ENCODE assay signal across 23 cellular contexts in the genomic region with DNA sequence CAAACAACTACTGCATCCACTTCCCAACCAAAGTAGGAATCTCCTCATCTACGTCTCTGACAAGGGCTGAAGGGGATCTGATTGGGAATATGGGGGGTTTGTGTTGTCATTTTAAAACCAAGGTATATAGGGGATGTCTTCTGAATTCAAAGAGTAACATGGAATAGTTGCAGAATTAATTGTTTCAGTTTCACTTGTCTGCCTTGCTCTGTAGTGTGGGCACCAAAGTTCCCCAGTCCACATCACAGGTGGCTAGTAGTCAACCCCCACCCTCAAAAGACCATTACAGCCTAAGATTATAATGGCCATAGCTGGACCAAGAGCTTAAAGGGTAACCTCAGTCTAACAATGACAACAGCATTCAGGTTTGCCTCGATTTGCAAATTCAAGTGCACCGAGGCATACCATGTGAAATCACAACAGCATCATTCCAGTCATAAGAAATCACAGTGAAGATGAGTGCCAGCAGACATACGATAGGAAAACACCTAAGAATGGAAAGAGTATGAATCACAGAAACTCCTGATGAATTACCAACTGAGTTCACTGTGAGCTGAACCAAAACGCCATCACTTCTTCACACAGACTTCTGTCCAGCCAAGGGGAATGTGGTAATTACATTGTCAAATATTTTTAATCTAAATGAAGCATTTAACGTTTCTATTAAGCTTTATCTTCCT. TPM values are rescaled to one million over a fixed set of nuclear protein-coding genes. Genes with fewer than 3 reads are reported as not detected.
DNase-seq lines count a peak whose midpoint lies in the region; FAIRE-seq and TF ChIP-seq lines count a peak whose summit lies in the region.
"Had no signal": no experiment of that assay in that cellular context is flagged by ENCODE, and none has a peak within 500 bp of the region (broad histone marks: within the 10 kb centered on the region; RNA-seq: fewer than 3 reads in every experiment).

No MANE protein-coding gene starts in this region.

- TF ChIP-seq CTCF in GM12865 (IDR thresholded peaks at IDR 0.05; ENCODE audit: insufficient read depth, low read depth, low read length, missing control alignments) (no peak), OCI-LY3 (IDR thresholded peaks at IDR 0.05; ENCODE audit: low read depth, low read length) (no peak), bronchial epithelial cell (IDR thresholded peaks at IDR 0.05; ENCODE audit: insufficient read depth, low read length, severe bottlenecking) (no peak)

- H3K27me3 ChIP-seq in OCI-LY3 (ENCODE audit: low read depth, low read length) (peaks cover 39% of the 10 kb centered on the region), bronchial epithelial cell (ENCODE audit: control insufficient read depth, insufficient read depth, low read length) (no peaks in the 10 kb centered on the region), HAP-1 (ENCODE audit: low read depth) (no peaks in the 10 kb centered on the region)
- H3K27me3 ChIP-seq: BLaER1 treated with 17β-estradiol and CSF1 and Interleukin-3, amounts not matched to agents 10 nM and 100 nM had no signal

- no peak overlapping the region for H3K9ac ChIP-seq in OCI-LY3 (ENCODE audit: low read length)
- H3K9ac ChIP-seq: BLaER1 treated with 17β-estradiol and CSF1 and Interleukin-3, amounts not matched to agents 10 nM and 100 nM had no signal

- H3K27ac ChIP-seq in OCI-LY3 (ENCODE audit: low read length) = no peak overlapping the region
- no peak overlapping the region for H3K27ac ChIP-seq in substantia nigra (ENCODE audit: low read depth, low read length, poor library complexity, severe bottlenecking)
- H3K27ac ChIP-seq: BLaER1 treated with 17β-estradiol and CSF1 and Interleukin-3, amounts not matched to agents 10 nM and 100 nM had no signal

- H3K36me3 ChIP-seq in OCI-LY3 (replicated peaks; ENCODE audit: low read depth, low read length) (no peaks in the 10 kb centered on the region), bronchial epithelial cell (ENCODE audit: control insufficient read depth, insufficient read depth, low read length) (no peaks in the 10 kb centered on the region), HAP-1 (replicated peaks) (no peaks in the 10 kb centered on the region)
- H3K36me3 ChIP-seq: BLaER1 treated with 17β-estradiol and CSF1 and Interleukin-3, amounts not matched to agents 10 nM and 100 nM had no signal

- no peak overlapping the region for H3K4me3 ChIP-seq in GM12865 (ENCODE audit: low read depth, low read length)
- no peak overlapping the region for H3K4me3 ChIP-seq in OCI-LY3 (ENCODE audit: low read length)
- no peak overlapping the region for H3K4me3 ChIP-seq in bronchial epithelial cell (ENCODE audit: low read depth, low read length)
- no peak overlapping the region for H3K4me3 ChIP-seq in HAP-1
- H3K4me3 ChIP-seq: BLaER1 treated with 17β-estradiol and CSF1 and Interleukin-3, amounts not matched to agents 10 nM and 100 nM had no signal

- peak; percentile 80 for FAIRE-seq in bronchial epithelial cell (lab: Jason Lieb, UNC)
- FAIRE-seq: D721Med, H54, RCC 7860 had no signal

- H3K4me2 ChIP-seq in OCI-LY3 (ENCODE audit: low read length) = peak overlapping the region; percentile 2; the same call in 1 of the 2 replicates
- H3K4me2 ChIP-seq: BLaER1 treated with 17β-estradiol and CSF1 and Interleukin-3, amounts not matched to agents 10 nM and 100 nM had no signal

- peak; percentile 1 for DNase-seq in GM12865 (ENCODE audit: low read depth)
- peak; percentile 81 for DNase-seq in bronchial epithelial cell (ENCODE audit: low read depth)
- DNase-seq in kidney tubule cell (ENCODE audit: low spot score) = peak; percentile 93
- no peak for DNase-seq in substantia nigra (lab: John Stamatoyannopoulos, UW)
- DNase-seq in Kasumi-1 (lab: John Stamatoyannopoulos, UW) = no peak
- DNase-seq in activated CD8-positive, alpha-beta memory T cell treated with anti-CD3 and anti-CD28 coated beads for 24 hours = no peak
- DNase-seq in HAP-1 (ENCODE audit: low spot score in 2 of 2) = no peak
- DNase-seq: CD8-positive, alpha-beta T cell; DMS79; Karpas-422; NCI-H1092 treated with DMSO at 0.1 percent for 48 hours; NCI-H146; NCI-H2029 treated with DMSO at 0.1 percent for 48 hours; NCI-H2171 treated with DMSO at 0.1 percent for 48 hours; NCI-H446 treated with DMSO at 0.1 percent for 48 hours; NK-92 treated with Interleukin-12 subunit alpha and Interleukin-12 subunit beta, amount 100 ng/mL, for 24 hours; Right ventricle myocardium superior had no signal

- H3K79me2 ChIP-seq in OCI-LY3 (ENCODE audit: low read length) = no peaks in the 10 kb centered on the region

- H3K4me1 ChIP-seq in OCI-LY3 (ENCODE audit: low read length) = peaks cover 16% of the 10 kb centered on the region
- no peaks in the 10 kb centered on the region for H3K4me1 ChIP-seq in HAP-1
- H3K4me1 ChIP-seq: BLaER1 treated with 17β-estradiol and CSF1 and Interleukin-3, amounts not matched to agents 10 nM and 100 nM had no signal

- no peak overlapping the region for H2AFZ ChIP-seq in OCI-LY3 (ENCODE audit: low read depth, low read length)

- H3K9me3 ChIP-seq in OCI-LY3 (ENCODE audit: insufficient read depth, low read length) (no peaks in the 10 kb centered on the region), HAP-1 (no peaks in the 10 kb centered on the region)

- in situ Hi-C loops in HAP-1 (cut with MboI; ENCODE audit: low sequenced_read_pairs) = no loop called here

- H4K20me1 ChIP-seq in OCI-LY3 (ENCODE audit: insufficient read depth, low read length) = no peaks in the 10 kb centered on the region
- H4K20me1 ChIP-seq: BLaER1 treated with 17β-estradiol and CSF1 and Interleukin-3, amounts not matched to agents 10 nM and 100 nM had no signal

RNA-seq across cellular contexts. Expression of a gene that starts 52.4 kb away (rescaled TPM):
- total RNA-seq in bronchial epithelial cell = 31.3 and 66.8 TPM in 2 replicates
- total RNA-seq: CD8-positive, alpha-beta T cell; OCI-LY7 had no signal

Comparison
In these comparisons a context has a peak if more than half of its experiments do, and no peak if none do; other contexts are left out.
1. DNase-seq: peak in GM12865 (single experiment), bronchial epithelial cell (single experiment) and kidney tubule cell (single experiment); none in substantia nigra (0 of 49), Kasumi-1 (0 of 2), activated CD8-positive, alpha-beta memory T cell treated with anti-CD3 and anti-CD28 coated beads for 24 hours (single experiment) and HAP-1 (0 of 2).